22 cellular contexts compared by ENCODE assay signal in genomic region chr3:103499967-103500366, GRCh38.
"Had no signal": no experiment of that assay in that cellular context is flagged by ENCODE, and none has a peak within 500 bp of the region (broad histone marks: within the 10 kb centered on the region; RNA-seq: fewer than 3 reads in every experiment).

No MANE protein-coding gene starts in this region.

- H3K4me1 Mint-ChIP-seq: endodermal cell; naive thymus-derived CD8-positive, alpha-beta T cell; neural crest cell; stimulated activated effector memory CD8-positive, alpha-beta T cell treated with anti-CD3 and anti-CD28 coated beads, Interleukin-12 subunit alpha, Interleukin-12 subunit beta, amount 100 ng/mL, for 72 hours had no signal

- ATAC-seq: foreskin keratinocyte; left colon; left ventricle myocardium superior; naive thymus-derived CD8-positive, alpha-beta T cell; stimulated activated effector memory CD8-positive, alpha-beta T cell treated with anti-CD3 and anti-CD28 coated beads, Interleukin-12 subunit alpha, Interleukin-12 subunit beta, amount 100 ng/mL, for 72 hours; stimulated activated naive CD8-positive, alpha-beta T cell treated with anti-CD3 and anti-CD28 coated beads, Interleukin-15, Interleukin-2, amounts not matched to agents 100 U/mL and 50 U/mL, for 24 hours; upper lobe of right lung had no signal

- H3K27me3 ChIP-seq: colonic mucosa, foreskin keratinocyte, right atrium auricular region, sigmoid colon, suprapubic skin, tibial artery, upper lobe of right lung, vagina had no signal

- DNase-seq: colonic mucosa; effector CD4-positive, alpha-beta T cell; endodermal cell; erythroblast; left colon; left ventricle myocardium superior; mesendoderm; naive thymus-derived CD8-positive, alpha-beta T cell; posterior cingulate gyrus; sigmoid colon; stimulated activated CD4-positive, alpha-beta T cell treated with anti-CD3 and anti-CD28 coated beads, Interleukin-4, amount 100 ng/mL, for 1 hour; stimulated activated CD8-positive, alpha-beta memory T cell treated with anti-CD3 and anti-CD28 coated beads, Interleukin-4, amount 100 ng/mL, for 48 hours; stimulated activated naive CD8-positive, alpha-beta T cell treated with anti-CD3 and anti-CD28 coated beads, Interleukin-15, Interleukin-2, amounts not matched to agents 100 U/mL and 50 U/mL, for 24 hours; tibial artery; upper lobe of right lung had no signal

- H3K4me3 ChIP-seq: colonic mucosa, lung, right atrium auricular region, sigmoid colon, suprapubic skin, tibial artery, upper lobe of right lung, vagina had no signal

- H3K9me3 ChIP-seq: colonic mucosa, right atrium auricular region, sigmoid colon, suprapubic skin, tibial artery, upper lobe of right lung, vagina had no signal

- H3K9me3 Mint-ChIP-seq: endodermal cell, neural crest cell had no signal

- H3K36me3 Mint-ChIP-seq: naive thymus-derived CD8-positive, alpha-beta T cell; stimulated activated effector memory CD8-positive, alpha-beta T cell treated with anti-CD3 and anti-CD28 coated beads, Interleukin-12 subunit alpha, Interleukin-12 subunit beta, amount 100 ng/mL, for 72 hours had no signal

- H3K27me3 Mint-ChIP-seq: naive thymus-derived CD8-positive, alpha-beta T cell had no signal

- H3K36me3 ChIP-seq: colonic mucosa, right atrium auricular region, sigmoid colon, suprapubic skin, tibial artery, upper lobe of right lung, vagina had no signal

- H3K27ac ChIP-seq: colonic mucosa, foreskin keratinocyte, right atrium auricular region, sigmoid colon, suprapubic skin, tibial artery, upper lobe of right lung, vagina had no signal

- H3K4me3 Mint-ChIP-seq: endodermal cell; naive thymus-derived CD8-positive, alpha-beta T cell; neural crest cell; stimulated activated effector memory CD8-positive, alpha-beta T cell treated with anti-CD3 and anti-CD28 coated beads, Interleukin-12 subunit alpha, Interleukin-12 subunit beta, amount 100 ng/mL, for 72 hours had no signal

- H3K27ac Mint-ChIP-seq: endodermal cell; naive thymus-derived CD8-positive, alpha-beta T cell; stimulated activated effector memory CD8-positive, alpha-beta T cell treated with anti-CD3 and anti-CD28 coated beads, Interleukin-12 subunit alpha, Interleukin-12 subunit beta, amount 100 ng/mL, for 72 hours had no signal

- H3K4me1 ChIP-seq: colonic mucosa, foreskin keratinocyte, right atrium auricular region, suprapubic skin, tibial artery, upper lobe of right lung, vagina had no signal
